1 cellular context compared by ENCODE assay signal in genomic region chr2:120398961-120399888, GRCh38.
TF ChIP-seq lines count a peak whose summit lies in the region.

No MANE protein-coding gene starts in this region.

TF ChIP-seq in HepG2, 621 proteins besides CTCF, POLR2A, EP300 and RAD21 (continued from another document and continues in another):
- TF ChIP-seq SNAPC5 (CRISPR knock-in tag; IDR thresholded peaks at IDR 0.05; ENCODE audit: borderline replicate concordance) (no peak), ARID5B (CRISPR knock-in tag; IDR thresholded peaks at IDR 0.05) (peak; percentile 96), GZF1 (CRISPR knock-in tag; IDR thresholded peaks at IDR 0.05) (no peak), ZNF543 (CRISPR knock-in tag; IDR thresholded peaks at IDR 0.05) (peak; percentile 75; the same call in 1 of the 2 replicates), AGO2 (optimal IDR thresholded peaks at IDR 0.05; ENCODE audit: low read depth, low read length) (no peak), REPIN1 (CRISPR knock-in tag; IDR thresholded peaks at IDR 0.05; ENCODE audit: borderline replicate concordance, low read depth) (0 out of 2 replicates have a peak, but pooled peaks have one; percentile 27), WIZ (CRISPR knock-in tag; IDR thresholded peaks at IDR 0.05) (no peak), SYNCRIP (IDR thresholded peaks at IDR 0.05; ENCODE audit: insufficient read depth, low read depth, low read length) (no peak), HOXA5 (CRISPR knock-in tag; IDR thresholded peaks at IDR 0.05) (peak; percentile 64; the same call in 1 of the 2 replicates), CBX2 (IDR thresholded peaks at IDR 0.05; ENCODE audit: low read depth, low read length) (no peak), CBX2 (CRISPR knock-in tag; IDR thresholded peaks at IDR 0.05; ENCODE audit: low read depth) (0 out of 2 replicates have a peak, but pooled peaks have one; percentile 59), ZNF83 (CRISPR knock-in tag; IDR thresholded peaks at IDR 0.05; ENCODE audit: borderline replicate concordance) (no peak), CSRNP2 (CRISPR knock-in tag; conservative IDR thresholded peaks at IDR 0.05; ENCODE audit: low read depth) (no peak), HMGA1 (CRISPR knock-in tag; conservative IDR thresholded peaks at IDR 0.05) (no peak), ZNF713 (CRISPR knock-in tag; IDR thresholded peaks at IDR 0.05) (no peak), TBL1XR1 (IDR thresholded peaks at IDR 0.05; ENCODE audit: borderline replicate concordance, low read length, partially characterized antibody) (no peak), ZBED4 (CRISPR knock-in tag; IDR thresholded peaks at IDR 0.05; ENCODE audit: borderline replicate concordance) (peak; percentile 83; the same call in 1 of the 2 replicates), CHD4 (IDR thresholded peaks at IDR 0.05; ENCODE audit: borderline replicate concordance, low read length) (no peak), GATAD2A (CRISPR knock-in tag; IDR thresholded peaks at IDR 0.05) (peak; percentile 91), TFDP2 (CRISPR knock-in tag; IDR thresholded peaks at IDR 0.05) (peak; percentile 17; the same call in 1 of the 2 replicates), EZH2 (conservative IDR thresholded peaks at IDR 0.05; ENCODE audit: low read depth, low read length) (no peak), SP2 (CRISPR knock-in tag; IDR thresholded peaks at IDR 0.05) (no peak), ZSCAN5A (CRISPR knock-in tag; IDR thresholded peaks at IDR 0.05; ENCODE audit: borderline replicate concordance) (peak; percentile 53; the same call in 1 of the 2 replicates), ZBTB38 (CRISPR knock-in tag; IDR thresholded peaks at IDR 0.05) (peak; percentile 67; the same call in 1 of the 2 replicates), RBM22 (optimal IDR thresholded peaks at IDR 0.05; ENCODE audit: low read length) (no peak), BORCS8-MEF2B (CRISPR knock-in tag; IDR thresholded peaks at IDR 0.05) (peak; percentile 15; the same call in 1 of the 2 replicates)
- TF ChIP-seq, protein P1, sequence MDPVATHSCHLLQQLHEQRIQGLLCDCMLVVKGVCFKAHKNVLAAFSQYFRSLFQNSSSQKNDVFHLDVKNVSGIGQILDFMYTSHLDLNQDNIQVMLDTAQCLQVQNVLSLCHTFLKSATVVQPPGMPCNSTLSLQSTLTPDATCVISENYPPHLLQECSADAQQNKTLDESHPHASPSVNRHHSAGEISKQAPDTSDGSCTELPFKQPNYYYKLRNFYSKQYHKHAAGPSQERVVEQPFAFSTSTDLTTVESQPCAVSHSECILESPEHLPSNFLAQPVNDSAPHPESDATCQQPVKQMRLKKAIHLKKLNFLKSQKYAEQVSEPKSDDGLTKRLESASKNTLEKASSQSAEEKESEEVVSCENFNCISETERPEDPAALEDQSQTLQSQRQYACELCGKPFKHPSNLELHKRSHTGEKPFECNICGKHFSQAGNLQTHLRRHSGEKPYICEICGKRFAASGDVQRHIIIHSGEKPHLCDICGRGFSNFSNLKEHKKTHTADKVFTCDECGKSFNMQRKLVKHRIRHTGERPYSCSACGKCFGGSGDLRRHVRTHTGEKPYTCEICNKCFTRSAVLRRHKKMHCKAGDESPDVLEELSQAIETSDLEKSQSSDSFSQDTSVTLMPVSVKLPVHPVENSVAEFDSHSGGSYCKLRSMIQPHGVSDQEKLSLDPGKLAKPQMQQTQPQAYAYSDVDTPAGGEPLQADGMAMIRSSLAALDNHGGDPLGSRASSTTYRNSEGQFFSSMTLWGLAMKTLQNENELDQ (CRISPR knock-in tag; IDR thresholded peaks at IDR 0.05; ENCODE audit: borderline replicate concordance) = peak; percentile 73; the same call in 1 of the 2 replicates
- TF ChIP-seq, protein P2, sequence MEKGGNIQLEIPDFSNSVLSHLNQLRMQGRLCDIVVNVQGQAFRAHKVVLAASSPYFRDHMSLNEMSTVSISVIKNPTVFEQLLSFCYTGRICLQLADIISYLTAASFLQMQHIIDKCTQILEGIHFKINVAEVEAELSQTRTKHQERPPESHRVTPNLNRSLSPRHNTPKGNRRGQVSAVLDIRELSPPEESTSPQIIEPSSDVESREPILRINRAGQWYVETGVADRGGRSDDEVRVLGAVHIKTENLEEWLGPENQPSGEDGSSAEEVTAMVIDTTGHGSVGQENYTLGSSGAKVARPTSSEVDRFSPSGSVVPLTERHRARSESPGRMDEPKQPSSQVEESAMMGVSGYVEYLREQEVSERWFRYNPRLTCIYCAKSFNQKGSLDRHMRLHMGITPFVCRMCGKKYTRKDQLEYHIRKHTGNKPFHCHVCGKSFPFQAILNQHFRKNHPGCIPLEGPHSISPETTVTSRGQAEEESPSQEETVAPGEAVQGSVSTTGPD (CRISPR knock-in tag; IDR thresholded peaks at IDR 0.05) = no peak
- TF ChIP-seq, protein P3, sequence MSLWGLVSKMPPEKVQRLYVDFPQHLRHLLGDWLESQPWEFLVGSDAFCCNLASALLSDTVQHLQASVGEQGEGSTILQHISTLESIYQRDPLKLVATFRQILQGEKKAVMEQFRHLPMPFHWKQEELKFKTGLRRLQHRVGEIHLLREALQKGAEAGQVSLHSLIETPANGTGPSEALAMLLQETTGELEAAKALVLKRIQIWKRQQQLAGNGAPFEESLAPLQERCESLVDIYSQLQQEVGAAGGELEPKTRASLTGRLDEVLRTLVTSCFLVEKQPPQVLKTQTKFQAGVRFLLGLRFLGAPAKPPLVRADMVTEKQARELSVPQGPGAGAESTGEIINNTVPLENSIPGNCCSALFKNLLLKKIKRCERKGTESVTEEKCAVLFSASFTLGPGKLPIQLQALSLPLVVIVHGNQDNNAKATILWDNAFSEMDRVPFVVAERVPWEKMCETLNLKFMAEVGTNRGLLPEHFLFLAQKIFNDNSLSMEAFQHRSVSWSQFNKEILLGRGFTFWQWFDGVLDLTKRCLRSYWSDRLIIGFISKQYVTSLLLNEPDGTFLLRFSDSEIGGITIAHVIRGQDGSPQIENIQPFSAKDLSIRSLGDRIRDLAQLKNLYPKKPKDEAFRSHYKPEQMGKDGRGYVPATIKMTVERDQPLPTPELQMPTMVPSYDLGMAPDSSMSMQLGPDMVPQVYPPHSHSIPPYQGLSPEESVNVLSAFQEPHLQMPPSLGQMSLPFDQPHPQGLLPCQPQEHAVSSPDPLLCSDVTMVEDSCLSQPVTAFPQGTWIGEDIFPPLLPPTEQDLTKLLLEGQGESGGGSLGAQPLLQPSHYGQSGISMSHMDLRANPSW (CRISPR knock-in tag; IDR thresholded peaks at IDR 0.05; ENCODE audit: borderline replicate concordance) = no peak
- TF ChIP-seq, protein P4, sequence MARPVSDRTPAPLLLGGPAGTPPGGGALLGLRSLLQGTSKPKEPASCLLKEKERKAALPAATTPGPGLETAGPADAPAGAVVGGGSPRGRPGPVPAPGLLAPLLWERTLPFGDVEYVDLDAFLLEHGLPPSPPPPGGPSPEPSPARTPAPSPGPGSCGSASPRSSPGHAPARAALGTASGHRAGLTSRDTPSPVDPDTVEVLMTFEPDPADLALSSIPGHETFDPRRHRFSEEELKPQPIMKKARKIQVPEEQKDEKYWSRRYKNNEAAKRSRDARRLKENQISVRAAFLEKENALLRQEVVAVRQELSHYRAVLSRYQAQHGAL (CRISPR knock-in tag; IDR thresholded peaks at IDR 0.05; ENCODE audit: not compliant biosample characterization) = no peak
